2 cellular contexts compared by ENCODE assay signal in the genomic region with DNA sequence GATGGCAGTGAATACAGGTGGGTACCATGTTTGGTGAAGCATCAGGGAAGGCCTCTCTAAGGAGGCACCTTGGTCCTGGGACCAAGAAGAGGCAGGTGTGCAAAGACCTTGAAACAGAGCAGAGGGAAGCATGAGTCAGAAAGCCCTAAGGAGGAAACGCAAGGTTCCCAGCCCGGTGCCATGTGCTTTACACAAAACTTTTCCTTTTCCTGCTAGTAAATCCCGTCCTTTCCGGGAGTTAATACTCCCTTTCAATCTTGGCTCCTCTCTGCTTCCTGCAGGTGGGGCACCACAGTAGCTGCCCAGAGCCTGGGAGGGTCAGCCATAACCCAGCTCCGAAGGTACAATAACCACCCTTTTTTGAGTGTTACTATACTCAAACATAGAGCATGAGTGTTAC.
A peak's percentile ranks its signal among the peaks of the same experiment; 100 is the strongest.
TF ChIP-seq lines count a peak whose summit lies in the region.

No MANE protein-coding gene starts in this region.

TF ChIP-seq in HepG2, 621 proteins besides CTCF, POLR2A, EP300 and RAD21:
- 0 out of 2 replicates have a peak, but pooled peaks have one; percentile 25 for TF ChIP-seq ZNF121 (CRISPR knock-in tag; IDR thresholded peaks at IDR 0.05)
- TF ChIP-seq ZNF430 (CRISPR knock-in tag; IDR thresholded peaks at IDR 0.05), result no peak
- TF ChIP-seq, protein P1, sequence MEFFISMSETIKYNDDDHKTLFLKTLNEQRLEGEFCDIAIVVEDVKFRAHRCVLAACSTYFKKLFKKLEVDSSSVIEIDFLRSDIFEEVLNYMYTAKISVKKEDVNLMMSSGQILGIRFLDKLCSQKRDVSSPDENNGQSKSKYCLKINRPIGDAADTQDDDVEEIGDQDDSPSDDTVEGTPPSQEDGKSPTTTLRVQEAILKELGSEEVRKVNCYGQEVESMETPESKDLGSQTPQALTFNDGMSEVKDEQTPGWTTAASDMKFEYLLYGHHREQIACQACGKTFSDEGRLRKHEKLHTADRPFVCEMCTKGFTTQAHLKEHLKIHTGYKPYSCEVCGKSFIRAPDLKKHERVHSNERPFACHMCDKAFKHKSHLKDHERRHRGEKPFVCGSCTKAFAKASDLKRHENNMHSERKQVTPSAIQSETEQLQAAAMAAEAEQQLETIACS (CRISPR knock-in tag; IDR thresholded peaks at IDR 0.05), result no peak
- no peak for TF ChIP-seq GABPB1 (CRISPR knock-in tag; IDR thresholded peaks at IDR 0.05)
- TF ChIP-seq, protein P2, sequence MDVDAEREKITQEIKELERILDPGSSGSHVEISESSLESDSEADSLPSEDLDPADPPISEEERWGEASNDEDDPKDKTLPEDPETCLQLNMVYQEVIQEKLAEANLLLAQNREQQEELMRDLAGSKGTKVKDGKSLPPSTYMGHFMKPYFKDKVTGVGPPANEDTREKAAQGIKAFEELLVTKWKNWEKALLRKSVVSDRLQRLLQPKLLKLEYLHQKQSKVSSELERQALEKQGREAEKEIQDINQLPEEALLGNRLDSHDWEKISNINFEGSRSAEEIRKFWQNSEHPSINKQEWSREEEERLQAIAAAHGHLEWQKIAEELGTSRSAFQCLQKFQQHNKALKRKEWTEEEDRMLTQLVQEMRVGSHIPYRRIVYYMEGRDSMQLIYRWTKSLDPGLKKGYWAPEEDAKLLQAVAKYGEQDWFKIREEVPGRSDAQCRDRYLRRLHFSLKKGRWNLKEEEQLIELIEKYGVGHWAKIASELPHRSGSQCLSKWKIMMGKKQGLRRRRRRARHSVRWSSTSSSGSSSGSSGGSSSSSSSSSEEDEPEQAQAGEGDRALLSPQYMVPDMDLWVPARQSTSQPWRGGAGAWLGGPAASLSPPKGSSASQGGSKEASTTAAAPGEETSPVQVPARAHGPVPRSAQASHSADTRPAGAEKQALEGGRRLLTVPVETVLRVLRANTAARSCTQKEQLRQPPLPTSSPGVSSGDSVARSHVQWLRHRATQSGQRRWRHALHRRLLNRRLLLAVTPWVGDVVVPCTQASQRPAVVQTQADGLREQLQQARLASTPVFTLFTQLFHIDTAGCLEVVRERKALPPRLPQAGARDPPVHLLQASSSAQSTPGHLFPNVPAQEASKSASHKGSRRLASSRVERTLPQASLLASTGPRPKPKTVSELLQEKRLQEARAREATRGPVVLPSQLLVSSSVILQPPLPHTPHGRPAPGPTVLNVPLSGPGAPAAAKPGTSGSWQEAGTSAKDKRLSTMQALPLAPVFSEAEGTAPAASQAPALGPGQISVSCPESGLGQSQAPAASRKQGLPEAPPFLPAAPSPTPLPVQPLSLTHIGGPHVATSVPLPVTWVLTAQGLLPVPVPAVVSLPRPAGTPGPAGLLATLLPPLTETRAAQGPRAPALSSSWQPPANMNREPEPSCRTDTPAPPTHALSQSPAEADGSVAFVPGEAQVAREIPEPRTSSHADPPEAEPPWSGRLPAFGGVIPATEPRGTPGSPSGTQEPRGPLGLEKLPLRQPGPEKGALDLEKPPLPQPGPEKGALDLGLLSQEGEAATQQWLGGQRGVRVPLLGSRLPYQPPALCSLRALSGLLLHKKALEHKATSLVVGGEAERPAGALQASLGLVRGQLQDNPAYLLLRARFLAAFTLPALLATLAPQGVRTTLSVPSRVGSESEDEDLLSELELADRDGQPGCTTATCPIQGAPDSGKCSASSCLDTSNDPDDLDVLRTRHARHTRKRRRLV (CRISPR knock-in tag; IDR thresholded peaks at IDR 0.05), result no peak
- 0 out of 2 replicates have a peak, but pooled peaks have one; percentile 16 for TF ChIP-seq HMG20B (CRISPR knock-in tag; conservative IDR thresholded peaks at IDR 0.05)
- no peak for TF ChIP-seq HNRNPL (IDR thresholded peaks at IDR 0.05; ENCODE audit: low read depth, low read length)

TF ChIP-seq in endothelial cell of umbilical vein, 7 proteins besides CTCF, POLR2A, EP300 and RAD21:
- no peak for TF ChIP-seq EZH2 (IDR thresholded peaks at IDR 0.05; ENCODE audit: borderline replicate concordance, low read depth, low read length, severe bottlenecking)
- TF ChIP-seq GATA2 (IDR thresholded peaks at IDR 0.05; ENCODE audit: insufficient read depth, insufficient read length, low read depth, low read length), result no peak
- TF ChIP-seq, protein P3, sequence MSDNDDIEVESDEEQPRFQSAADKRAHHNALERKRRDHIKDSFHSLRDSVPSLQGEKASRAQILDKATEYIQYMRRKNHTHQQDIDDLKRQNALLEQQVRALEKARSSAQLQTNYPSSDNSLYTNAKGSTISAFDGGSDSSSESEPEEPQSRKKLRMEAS (IDR thresholded peaks at IDR 0.05; ENCODE audit: insufficient read depth, insufficient read length), result no peak
- TF ChIP-seq FOS (IDR thresholded peaks at IDR 0.05; ENCODE audit: borderline replicate concordance, insufficient read depth, low read length), result peak; percentile 10
- TF ChIP-seq JUN (IDR thresholded peaks at IDR 0.05; ENCODE audit: borderline replicate concordance, insufficient read depth, insufficient read length, low read depth), result no peak
- TF ChIP-seq MYC (IDR thresholded peaks at IDR 0.05; ENCODE audit: low read depth, low read length), result no peak
- no peak for TF ChIP-seq POLR2AphosphoS5 (IDR thresholded peaks at IDR 0.05; ENCODE audit: insufficient read depth, low read depth, low read length)
